8 cellular contexts compared by ENCODE assay signal in the genomic region with DNA sequence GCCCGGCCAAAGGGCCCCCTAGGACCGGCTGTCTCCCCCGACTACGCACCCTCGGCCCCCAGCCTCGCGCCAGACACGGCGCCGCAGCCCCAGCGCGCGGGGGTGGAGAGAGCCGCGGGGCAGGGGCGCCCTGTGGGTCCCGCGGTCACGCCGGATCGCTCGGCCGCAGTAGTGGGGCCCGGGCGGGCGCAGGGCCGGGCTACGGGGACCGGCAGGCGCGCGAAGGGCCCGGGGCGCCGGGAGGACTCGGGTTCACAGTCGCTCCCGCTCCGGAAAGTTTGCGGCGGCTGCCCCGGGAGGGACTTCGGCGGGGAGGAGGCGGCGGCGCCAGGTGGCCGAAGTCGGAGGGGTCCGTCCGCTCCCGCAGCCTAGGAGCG. TPM values are rescaled to one million over a fixed set of nuclear protein-coding genes. Genes with fewer than 3 reads are reported as not detected.
DNase-seq lines count a peak whose midpoint lies in the region; ATAC-seq and TF ChIP-seq lines count a peak whose summit lies in the region.

No MANE protein-coding gene starts in this region.

- H3K18ac ChIP-seq in IMR-90 (ENCODE audit: low read depth, low read length): no peak overlapping the region

- in situ Hi-C loops in IMR-90 (cut with MboI; ENCODE audit: low sequenced_read_pairs): no loop called here

- H3K4me2 ChIP-seq in BLaER1 (peak overlapping the region; percentile 61), IMR-90 (ENCODE audit: low read depth, low read length) (peak overlapping the region; percentile 81)

- POLR2A ChIA-PET in IMR-90 (lab: Charles Lee; ENCODE audit: unreplicated experiment): no interaction called here

- H4K91ac ChIP-seq in IMR-90 (ENCODE audit: insufficient read depth, low read depth, low read length): 0 out of 2 replicates have a peak overlapping the region, but pooled peaks have one; percentile 9

- H4K20me1 ChIP-seq in BLaER1 (peaks cover 16% of the 10 kb centered on the region; the same call in 1 of the 2 replicates), IMR-90 (ENCODE audit: insufficient read depth, low read length) (no peaks in the 10 kb centered on the region; the same call in 1 of the 2 replicates)

- peak; percentile 60 for ATAC-seq in IMR-90 (ENCODE audit: low read depth)
- ATAC-seq in effector memory CD8-positive, alpha-beta T cell (replicated peaks): peak; percentile 53
- no peak for ATAC-seq in HG02981 (IDR thresholded peaks at IDR 0.05; ENCODE audit: unreplicated experiment)
- ATAC-seq in GM21515 (IDR thresholded peaks at IDR 0.05; ENCODE audit: unreplicated experiment): no peak

- H3K9me3 Mint-ChIP-seq in effector memory CD8-positive, alpha-beta T cell: no peaks in the 10 kb centered on the region

- intact Hi-C loops in IMR-90 (cut with micrococcal nuclease): no loop called here

- dilution Hi-C loops in IMR-90 (cut with HindIII; ENCODE audit: low sequenced_read_pairs, unreplicated experiment): no loop called here

- peak overlapping the region; percentile 45; the same call in 1 of the 2 replicates for H3K4ac ChIP-seq in IMR-90 (ENCODE audit: low read depth, low read length)

- H3K79me1 ChIP-seq in IMR-90 (ENCODE audit: low read depth in 1 of 2, low read length in 2 of 2): peaks cover 0 to 7% of the 10 kb centered on the region in 2 experiments; a peak in 1 of 4 replicates

- H3K9me1 ChIP-seq in IMR-90 (ENCODE audit: insufficient read depth, low read length): no peaks in the 10 kb centered on the region; the same call in 1 of the 2 replicates

- H3K4me1 Mint-ChIP-seq in effector memory CD8-positive, alpha-beta T cell (ENCODE audit: low read depth in 2 of 2): peaks cover 8 to 11% of the 10 kb centered on the region in 2 donors

- H3K9me3 ChIP-seq in BLaER1 (peaks cover 67% of the 10 kb centered on the region), IMR-90 (ENCODE audit: control insufficient read depth, insufficient read depth, low read length) (no peaks in the 10 kb centered on the region), muscle layer of colon (ENCODE audit: low read length) (no peaks in the 10 kb centered on the region)

- peak overlapping the region; percentile 67 to 71 for H3K4me3 Mint-ChIP-seq in effector memory CD8-positive, alpha-beta T cell

- H3K27ac ChIP-seq in BLaER1: no peak overlapping the region
- peak overlapping the region; percentile 28 for H3K27ac ChIP-seq in IMR-90 (ENCODE audit: insufficient read depth, low read length)
- peak overlapping the region; percentile 72 for H3K27ac ChIP-seq in muscle layer of colon (ENCODE audit: low read depth, low read length)

- no peaks in the 10 kb centered on the region for H3K36me3 Mint-ChIP-seq in effector memory CD8-positive, alpha-beta T cell (ENCODE audit: insufficient read depth)

- H3K36me3 ChIP-seq in BLaER1: no peaks in the 10 kb centered on the region
- H3K36me3 ChIP-seq in IMR-90 (ENCODE audit: control insufficient read depth, insufficient read depth, low read length): no peaks in the 10 kb centered on the region
- no peaks in the 10 kb centered on the region for H3K36me3 ChIP-seq in muscle layer of colon (ENCODE audit: insufficient read depth, low read length)

- no peak overlapping the region for H3K27ac Mint-ChIP-seq in effector memory CD8-positive, alpha-beta T cell

- H2AK5ac ChIP-seq in IMR-90 (ENCODE audit: low read depth, low read length): no peak overlapping the region

- no peak overlapping the region for H3K14ac ChIP-seq in IMR-90 (replicated peaks; ENCODE audit: low read depth, low read length)

- no peak for TF ChIP-seq CTCF in IMR-90 (conservative IDR thresholded peaks at IDR 0.05; ENCODE audit: low read depth, low read length)

- peak overlapping the region; percentile 100 for H2AFZ ChIP-seq in IMR-90 (replicated peaks; ENCODE audit: low read length, poor library complexity)

- peak overlapping the region; percentile 0 for H2BK5ac ChIP-seq in IMR-90 (ENCODE audit: low read depth, low read length, poor library complexity, severe bottlenecking)

- peak overlapping the region in 1 of 2 experiments; percentile 25; a peak in 2 of 4 replicates for H4K8ac ChIP-seq in IMR-90 (ENCODE audit: low read depth in 2 of 2, low read length in 2 of 2)

- no peak for TF ChIP-seq POLR2A in IMR-90 (IDR thresholded peaks at IDR 0.05; ENCODE audit: low read depth, low read length)

- H3K9ac ChIP-seq in BLaER1 (no peak overlapping the region), IMR-90 (ENCODE audit: low read depth, low read length) (peak overlapping the region; percentile 59), muscle layer of colon (ENCODE audit: low read length) (peak overlapping the region; percentile 71)

- no TSS peak for BruUV-seq in IMR-90 (replicated peaks; lab: Mats Ljungman, UMichigan)

- TF ChIP-seq RAD21 in IMR-90 (IDR thresholded peaks at IDR 0.05; ENCODE audit: low read length): no peak

- CTCF ChIA-PET in IMR-90 (lab: Yijun Ruan, JAX): no interaction called here

- 0 out of 2 replicates have a peak, but pooled peaks cover 5% of the 10 kb centered on the region for H3K4me1 ChIP-seq in BLaER1
- no peaks in the 10 kb centered on the region; the same call in 1 of the 2 replicates for H3K4me1 ChIP-seq in IMR-90 (ENCODE audit: control insufficient read depth, insufficient read depth, low read length)
- H3K4me1 ChIP-seq in muscle layer of colon (ENCODE audit: insufficient read depth, low read length): peaks cover 5% of the 10 kb centered on the region

- no peak overlapping the region for H4K5ac ChIP-seq in IMR-90 (ENCODE audit: low read depth, low read length)

- peak overlapping the region; percentile 58 for H3K4me3 ChIP-seq in BLaER1
- peak overlapping the region; percentile 60 for H3K4me3 ChIP-seq in IMR-90 (ENCODE audit: insufficient read depth, low read depth, low read length)
- peak overlapping the region; percentile 63 to 71 for H3K4me3 ChIP-seq in muscle layer of colon (ENCODE audit: low read depth in 1 of 2, low read length in 2 of 2)

- no peak overlapping the region for H3K56ac ChIP-seq in IMR-90 (ENCODE audit: extremely low read depth, insufficient read depth, low read length)

- no peak overlapping the region for H2BK120ac ChIP-seq in IMR-90 (ENCODE audit: low read depth, low read length)

- peaks cover 73% of the 10 kb centered on the region for H3K27me3 ChIP-seq in BLaER1
- no peaks in the 10 kb centered on the region for H3K27me3 ChIP-seq in IMR-90 (ENCODE audit: control insufficient read depth, insufficient read depth, low read length)
- no peaks in the 10 kb centered on the region for H3K27me3 ChIP-seq in muscle layer of colon (ENCODE audit: control insufficient read depth in 1 of 2, insufficient read depth in 2 of 2, low read length in 2 of 2)

- H3K23ac ChIP-seq in IMR-90 (ENCODE audit: low read depth, low read length): no peak overlapping the region

- 2% methylated on average over 10 of the region's 53 CpGs; no CpG with 5 or more reads in 1 of the 2 experiments for WGBS in IMR-90 (ENCODE audit: extremely low coverage in 2 of 2, insufficient read length in 1 of 2), 2 experiments

- H3K27me3 Mint-ChIP-seq in effector memory CD8-positive, alpha-beta T cell: peaks cover 50 to 80% of the 10 kb centered on the region in 2 donors

- peak overlapping the region; percentile 84 for H2AK9ac ChIP-seq in IMR-90 (replicated peaks; ENCODE audit: low read depth, low read length, poor library complexity)

- no peak overlapping the region for H2BK20ac ChIP-seq in IMR-90 (ENCODE audit: low read depth, low read length)

- H2BK15ac ChIP-seq in IMR-90 (ENCODE audit: low read depth, low read length): no peak overlapping the region

- DNase-seq in IMR-90 (no peak), GM19238 (ENCODE audit: insufficient read length, low spot score) (no peak)
- no peak for DNase-seq in effector memory CD8-positive, alpha-beta T cell
- DNase-seq in stimulated activated CD4-positive, alpha-beta T cell treated with anti-CD3 and anti-CD28 coated beads, Interleukin-4, amount 100 ng/mL, for 1 hour: no peak

TF ChIP-seq in IMR-90, 13 proteins besides CTCF, POLR2A, EP300 and RAD21 (continues in another document):
- TF ChIP-seq MAZ (IDR thresholded peaks at IDR 0.05; ENCODE audit: borderline replicate concordance, low read depth, low read length) (no peak), ELK1 (IDR thresholded peaks at IDR 0.05; ENCODE audit: borderline replicate concordance, low read depth, low read length) (no peak), SMC3 (IDR thresholded peaks at IDR 0.05; ENCODE audit: low read depth, low read length) (no peak), NFE2L2 (IDR thresholded peaks at IDR 0.05; ENCODE audit: low read depth, low read length) (no peak), MXI1 (IDR thresholded peaks at IDR 0.05; ENCODE audit: borderline replicate concordance, low read depth, low read length) (no peak), FOS (IDR thresholded peaks at IDR 0.05; ENCODE audit: low read depth, low read length) (no peak), CEBPB (IDR thresholded peaks at IDR 0.05; ENCODE audit: low read depth, low read length) (no peak), RCOR1 (IDR thresholded peaks at IDR 0.05; ENCODE audit: insufficient replicate concordance, low read length) (no peak), MAFK (IDR thresholded peaks at IDR 0.05; ENCODE audit: low read depth, low read length) (no peak)
- TF ChIP-seq, protein P1, sequence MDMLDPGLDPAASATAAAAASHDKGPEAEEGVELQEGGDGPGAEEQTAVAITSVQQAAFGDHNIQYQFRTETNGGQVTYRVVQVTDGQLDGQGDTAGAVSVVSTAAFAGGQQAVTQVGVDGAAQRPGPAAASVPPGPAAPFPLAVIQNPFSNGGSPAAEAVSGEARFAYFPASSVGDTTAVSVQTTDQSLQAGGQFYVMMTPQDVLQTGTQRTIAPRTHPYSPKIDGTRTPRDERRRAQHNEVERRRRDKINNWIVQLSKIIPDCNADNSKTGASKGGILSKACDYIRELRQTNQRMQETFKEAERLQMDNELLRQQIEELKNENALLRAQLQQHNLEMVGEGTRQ (IDR thresholded peaks at IDR 0.05; ENCODE audit: low read depth, low read length): no peak

RNA-seq across cellular contexts. Expression of gene ZNF669, which starts 7.1 kb away (rescaled TPM):
- total RNA-seq in IMR-90 (2012; rRNA removed): 10.8 and 14.2 TPM in 2 replicates
- polyA plus RNA-seq in IMR-90 (2012; rRNA removed): 3.4 and 3.8 TPM in 2 replicates
- polyA plus RNA-seq in IMR-90 (2012; cell fraction: cytosol; rRNA removed): 1.3 and 1.4 TPM in 2 replicates
- 2.1 and 2.2 TPM in 2 replicates for polyA plus RNA-seq in IMR-90 (2012; cell fraction: nucleus; rRNA removed; ENCODE audit: low replicate concordance)

RNA-seq across cellular contexts. Expression of gene ZNF670, which starts 32.6 kb away (rescaled TPM):
- total RNA-seq in IMR-90 (2012; rRNA removed): 4.5 and 5.6 TPM in 2 replicates
- polyA plus RNA-seq in IMR-90 (2012; rRNA removed): 1.2 and 1.8 TPM in 2 replicates
- polyA plus RNA-seq in IMR-90 (2012; cell fraction: cytosol; rRNA removed): 0.19 and 0.33 TPM in 2 replicates
- polyA plus RNA-seq in IMR-90 (2012; cell fraction: nucleus; rRNA removed; ENCODE audit: low replicate concordance): 0.10 and 1.0 TPM in 2 replicates

Comparison
In these comparisons a context has a peak if more than half of its experiments do, and no peak if none do; other contexts are left out.
1. ATAC-seq: peak in IMR-90 (single experiment) and effector memory CD8-positive, alpha-beta T cell (single experiment); none in HG02981 (single experiment) and GM21515 (single experiment).
2. Peak in every context shown above with its lines, with median percentiles within 50 percentile points of each other: H3K4me3 ChIP-seq.